ENCODE assay signal across 1 cellular context in the genomic region with DNA sequence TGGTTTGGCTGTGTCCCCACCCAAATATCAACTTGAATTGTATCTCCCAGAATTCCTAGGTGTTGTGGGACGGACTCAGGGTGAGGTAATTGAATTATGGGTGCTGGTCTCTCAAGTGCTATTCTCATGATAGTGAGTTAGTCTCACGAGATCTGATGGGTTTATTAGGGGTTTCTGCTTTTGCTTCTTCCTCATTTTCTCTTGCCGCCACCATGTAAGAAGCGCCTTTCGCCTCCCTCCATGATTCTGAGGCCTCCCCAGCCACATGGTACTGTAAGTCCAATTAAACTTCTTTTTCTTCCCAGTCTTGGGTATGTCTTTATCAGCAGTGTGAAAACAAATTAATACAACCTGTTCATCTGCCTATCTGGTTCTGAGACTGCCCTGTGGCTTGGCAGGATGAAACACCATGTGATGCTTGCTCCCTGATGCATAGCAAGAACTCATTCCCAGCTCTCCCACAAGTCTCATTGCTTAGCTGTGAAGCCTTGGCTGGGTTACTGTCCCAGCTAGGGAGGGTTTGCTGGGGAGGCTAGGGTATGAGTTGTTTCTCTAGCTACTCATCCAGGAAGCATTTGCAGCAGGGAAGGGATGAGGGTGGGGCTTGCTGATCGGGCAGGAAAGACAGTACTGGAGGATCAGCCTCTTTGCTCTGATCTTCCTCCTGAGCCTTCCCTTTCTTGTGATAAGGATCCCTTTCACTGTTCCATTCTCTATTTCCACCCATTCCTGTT.
TF ChIP-seq lines count a peak whose summit lies in the region.

No MANE protein-coding gene starts in this region.

TF ChIP-seq in K562, 482 proteins besides CTCF, POLR2A, EP300 and RAD21:
- TF ChIP-seq PTBP1 (IDR thresholded peaks at IDR 0.05; ENCODE audit: low read depth, low read length) = no peak
- peak; percentile 86 for TF ChIP-seq ZNF766 (CRISPR knock-in tag; conservative IDR thresholded peaks at IDR 0.05)
TF ChIP-seq in K562: peak in this region for 1.
